ENCODE assay signal across 1 cellular context in genomic region chr17:60525624-60526514, GRCh38.
A peak's percentile ranks its signal among the peaks of the same experiment; 100 is the strongest.
TF ChIP-seq lines count a peak whose summit lies in the region.

APPBP2 (minus strand) TSS chr17:60526242; CDS start chr17:60525931, 311 bp downstream.

TF ChIP-seq in HEK293, 187 proteins besides CTCF, POLR2A, EP300 and RAD21 (continued from another document):
- TF ChIP-seq ZBTB10 (tag by site-specific recombination; IDR thresholded peaks at IDR 0.05) = peak; percentile 93
- TF ChIP-seq GLIS2 (tag by site-specific recombination; IDR thresholded peaks at IDR 0.05) = peak; percentile 92
- no peak for TF ChIP-seq HIC1 (tag by site-specific recombination; IDR thresholded peaks at IDR 0.05)
- TF ChIP-seq WT1 (tag by site-specific recombination; IDR thresholded peaks at IDR 0.05) = peak; percentile 50; the same call in 1 of the 2 replicates
- peak; percentile 99 for TF ChIP-seq ZNF366 (tag by site-specific recombination; conservative IDR thresholded peaks at IDR 0.05)
- no peak for TF ChIP-seq RBAK (tag by site-specific recombination; IDR thresholded peaks at IDR 0.05)
- peak; percentile 100 for TF ChIP-seq ZBTB20 (tag by site-specific recombination; IDR thresholded peaks at IDR 0.05)
